ENCODE assay signal across 13 cellular contexts in the genomic region with DNA sequence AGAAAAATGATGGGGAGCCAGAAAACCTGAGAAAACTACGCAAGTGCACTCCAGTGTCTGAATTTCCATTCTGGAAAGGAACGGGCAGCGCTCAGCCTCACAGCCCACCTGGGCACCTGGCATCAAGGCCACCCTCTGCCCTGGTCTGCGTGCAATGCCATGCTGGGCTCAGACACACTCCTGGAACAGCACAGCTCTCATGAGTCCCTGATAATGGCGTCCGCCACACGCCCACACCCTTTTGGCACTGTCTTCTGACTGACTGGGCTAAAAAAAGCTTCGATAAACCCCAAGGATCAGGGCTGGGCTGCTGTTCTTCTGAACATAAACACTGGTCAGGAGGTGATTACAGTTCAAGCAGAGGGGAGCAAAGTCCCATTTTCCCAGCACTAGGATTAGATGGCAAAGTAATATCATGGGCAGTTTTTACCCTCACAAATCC. TPM values are rescaled to one million over a fixed set of nuclear protein-coding genes. Genes with fewer than 3 reads are reported as not detected.
A peak's percentile ranks its signal among the peaks of the same experiment; 100 is the strongest.
DNase-seq lines count a peak whose midpoint lies in the region; ATAC-seq and TF ChIP-seq lines count a peak whose summit lies in the region.
"Had no signal": no experiment of that assay in that cellular context is flagged by ENCODE, and none has a peak within 500 bp of the region (broad histone marks: within the 10 kb centered on the region; RNA-seq: fewer than 3 reads in every experiment).

No MANE protein-coding gene starts in this region.

- no peak overlapping the region for H3K27ac Mint-ChIP-seq in activated CD8-positive, alpha-beta T cell treated with anti-CD3 and anti-CD28 coated beads, Interleukin-2, amount 10 ng/mL, durations not matched to agents 7 days and 5 days

- TF ChIP-seq CTCF in psoas muscle (IDR thresholded peaks at IDR 0.05), result no peak

- H3K4me3 ChIP-seq in psoas muscle, result peak overlapping the region; percentile 39
- no peak overlapping the region for H3K4me3 ChIP-seq in HAP-1

- H3K27ac ChIP-seq in psoas muscle, result peak overlapping the region; percentile 4

- no peaks in the 10 kb centered on the region for H3K27me3 Mint-ChIP-seq in activated CD8-positive, alpha-beta T cell treated with anti-CD3 and anti-CD28 coated beads, Interleukin-2, amount 10 ng/mL, durations not matched to agents 7 days and 5 days (ENCODE audit: low read depth)

- WGBS in psoas muscle, 3 donors, result 32 to 36% (median 35%) methylated on average over 8 of the region's 8 CpGs

- peaks cover 25% of the 10 kb centered on the region for H3K4me1 ChIP-seq in psoas muscle
- H3K4me1 ChIP-seq in HAP-1, result no peaks in the 10 kb centered on the region

- DNase-seq in HUDEP-2 (lab: John Stamatoyannopoulos, UW; ENCODE audit: unreplicated experiment in 76 of 76) (peak in 73 of 76 experiments; percentile 45 to 91 (median 76)), cerebellum (ENCODE audit: low spot score) (peak; percentile 45), hepatic stellate cell (ENCODE audit: low spot score) (peak; percentile 55), psoas muscle (peak in 1 of 2 donors; percentile 27), HAP-1 (ENCODE audit: low spot score in 2 of 2) (no peak), dermis blood vessel endothelial cell (no peak)
- no peak for DNase-seq in activated CD8-positive, alpha-beta T cell treated with anti-CD3 and anti-CD28 coated beads, Interleukin-2, amount 10 ng/mL, durations not matched to agents 7 days and 5 days
- DNase-seq: amniotic stem cell, GDM1, kidney glomerular epithelial cell, NCI-H2081 had no signal

- CTCF ChIA-PET in activated CD8-positive, alpha-beta T cell treated with anti-CD3 and anti-CD28 coated beads, Interleukin-2, amount 10 ng/mL, durations not matched to agents 7 days and 5 days (lab: Charles Lee), result interaction anchor here (1.2 to 1.7 kb wide), 2 partner anchors 11 to 669 kb away, joined by 3 to 6 read pairs; no protein-coding TSS in a partner anchor

- H3K9me3 ChIP-seq in psoas muscle (no peaks in the 10 kb centered on the region), HAP-1 (no peaks in the 10 kb centered on the region)

- POLR2A ChIA-PET in activated CD8-positive, alpha-beta T cell treated with anti-CD3 and anti-CD28 coated beads, Interleukin-2, amount 10 ng/mL, durations not matched to agents 7 days and 5 days (lab: Charles Lee), result no interaction called here

- no peaks in the 10 kb centered on the region for H3K9me3 Mint-ChIP-seq in activated CD8-positive, alpha-beta T cell treated with anti-CD3 and anti-CD28 coated beads, Interleukin-2, amount 10 ng/mL, durations not matched to agents 7 days and 5 days (ENCODE audit: insufficient read depth)

- H3K4me1 Mint-ChIP-seq in activated CD8-positive, alpha-beta T cell treated with anti-CD3 and anti-CD28 coated beads, Interleukin-2, amount 10 ng/mL, durations not matched to agents 7 days and 5 days (ENCODE audit: low read depth), result peaks cover 9% of the 10 kb centered on the region

- intact Hi-C loops in psoas muscle (cut with DNase I), result loop anchor here in 1 of 2 donors (5.0 to 10.0 kb wide), 2 partner anchors 53 to 65 kb away; no protein-coding TSS in a partner anchor

- peak; percentile 47 to 90 (median 82) for ATAC-seq in psoas muscle
- no peak for ATAC-seq in GM21526 (IDR thresholded peaks at IDR 0.05; ENCODE audit: low FRiP score, unreplicated experiment)
- ATAC-seq in activated CD8-positive, alpha-beta T cell treated with anti-CD3 and anti-CD28 coated beads, Interleukin-2, amount 10 ng/mL, durations not matched to agents 7 days and 5 days, result no peak
- ATAC-seq: Panc1 had no signal

- H3K4me3 Mint-ChIP-seq in activated CD8-positive, alpha-beta T cell treated with anti-CD3 and anti-CD28 coated beads, Interleukin-2, amount 10 ng/mL, durations not matched to agents 7 days and 5 days, result no peak overlapping the region

- H3K36me3 ChIP-seq in psoas muscle (ENCODE audit: insufficient read depth in 1 of 2, low read depth in 1 of 2) (no peaks in the 10 kb centered on the region), HAP-1 (replicated peaks) (no peaks in the 10 kb centered on the region)

- H3K27me3 ChIP-seq in psoas muscle (ENCODE audit: insufficient read depth in 3 of 3, low read length in 2 of 3) (no peaks in the 10 kb centered on the region), HAP-1 (ENCODE audit: low read depth) (no peaks in the 10 kb centered on the region)

- in situ Hi-C loops in HAP-1 (cut with MboI; ENCODE audit: low sequenced_read_pairs), result loop anchor here (5.0 kb wide), 1 partner anchor 50 kb away; no protein-coding TSS in a partner anchor

- no peaks in the 10 kb centered on the region for H3K36me3 Mint-ChIP-seq in activated CD8-positive, alpha-beta T cell treated with anti-CD3 and anti-CD28 coated beads, Interleukin-2, amount 10 ng/mL, durations not matched to agents 7 days and 5 days (ENCODE audit: low read depth)

RNA-seq across cellular contexts. Expression of gene RCAN1, which starts 22.8 kb away (rescaled TPM):
- 30.2 TPM for total RNA-seq in cerebellum
- 10 to 100 TPM; 24.9 to 38.4 (median 26.1) TPM for total RNA-seq in psoas muscle
- 10 to 100 TPM; 57.4 to 94.9 (median 88.0) TPM for polyA plus RNA-seq in psoas muscle
- total RNA-seq in dermis blood vessel endothelial cell, result 31.8 and 45.9 TPM in 2 replicates
- total RNA-seq in activated CD8-positive, alpha-beta T cell treated with anti-CD3 and anti-CD28 coated beads, Interleukin-2, amount 10 ng/mL, durations not matched to agents 7 days and 5 days, result 1 to 10 TPM; 7.8 to 8.1 TPM

Comparison
In these comparisons a context has a peak if more than half of its experiments do, and no peak if none do; other contexts are left out.
1. DNase-seq: peak in HUDEP-2 (73 of 76), cerebellum (single experiment) and hepatic stellate cell (single experiment); none in HAP-1 (0 of 2), dermis blood vessel endothelial cell (single experiment) and activated CD8-positive, alpha-beta T cell treated with anti-CD3 and anti-CD28 coated beads, Interleukin-2, amount 10 ng/mL, durations not matched to agents 7 days and 5 days (single experiment).
2. ATAC-seq: peak in psoas muscle (4 of 4); none in GM21526 (single experiment) and activated CD8-positive, alpha-beta T cell treated with anti-CD3 and anti-CD28 coated beads, Interleukin-2, amount 10 ng/mL, durations not matched to agents 7 days and 5 days (single experiment).